ENCODE assay signal across 3 cellular contexts in genomic region chr2:182833084-182833483, GRCh38.
A peak's percentile ranks its signal among the peaks of the same experiment; 100 is the strongest.
TF ChIP-seq lines count a peak whose summit lies in the region.

No MANE protein-coding gene starts in this region.

TF ChIP-seq in HepG2, 621 proteins besides CTCF, POLR2A, EP300 and RAD21:
- no peak for TF ChIP-seq U2AF2 (IDR thresholded peaks at IDR 0.05; ENCODE audit: low read depth, low read length)
- TF ChIP-seq MAFK (conservative IDR thresholded peaks at IDR 0.05 in 1 of 2, IDR thresholded peaks at IDR 0.05 in 1 of 2; ENCODE audit: low read length in 2 of 2), result peak; percentile 93
- peak; percentile 88 for TF ChIP-seq MAFF (IDR thresholded peaks at IDR 0.05; ENCODE audit: low read depth, low read length)

TF ChIP-seq in IMR-90, 13 proteins besides CTCF, POLR2A, EP300 and RAD21:
- TF ChIP-seq BHLHE40 (IDR thresholded peaks at IDR 0.05; ENCODE audit: low read depth, low read length) (no peak), MAFK (IDR thresholded peaks at IDR 0.05; ENCODE audit: low read depth, low read length) (peak; percentile 79)

TF ChIP-seq in K562, 482 proteins besides CTCF, POLR2A, EP300 and RAD21:
- TF ChIP-seq MAFG (tag; conservative IDR thresholded peaks at IDR 0.05) (peak; percentile 79), MAFK (IDR thresholded peaks at IDR 0.05; ENCODE audit: low read length) (peak; percentile 58), WHSC1 (IDR thresholded peaks at IDR 0.05; ENCODE audit: low read length) (no peak), MAFF (IDR thresholded peaks at IDR 0.05; ENCODE audit: low read length) (peak; percentile 80), C11orf30 (IDR thresholded peaks at IDR 0.05; ENCODE audit: low read depth) (peak; percentile 74), MYBL2 (IDR thresholded peaks at IDR 0.05; ENCODE audit: low read depth) (no peak), MYBL2 (CRISPR knock-in tag; IDR thresholded peaks at IDR 0.05; ENCODE audit: borderline replicate concordance) (no peak), ZNF316 (IDR thresholded peaks at IDR 0.05) (peak; percentile 87)
